ENCODE assay signal across 9 cellular contexts in the genomic region with DNA sequence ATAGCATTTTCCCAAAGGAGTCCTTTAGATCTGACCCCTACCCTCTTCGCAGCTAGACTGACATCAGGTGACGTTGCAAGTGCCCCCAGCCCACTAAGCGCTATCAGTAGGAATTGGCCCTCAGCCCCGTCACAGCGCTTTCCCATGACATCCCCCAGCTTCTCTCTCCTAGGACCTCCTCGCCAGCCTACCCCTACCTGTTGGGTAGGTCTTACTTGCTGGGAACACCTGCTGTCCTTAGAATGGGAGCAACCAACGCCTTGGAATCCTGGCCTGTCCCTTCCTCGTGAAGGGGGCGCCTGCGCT. TPM values are rescaled to one million over a fixed set of nuclear protein-coding genes. Genes with fewer than 3 reads are reported as not detected.
DNase-seq lines count a peak whose midpoint lies in the region; ATAC-seq and TF ChIP-seq lines count a peak whose summit lies in the region.
"Had no signal": no experiment of that assay in that cellular context is flagged by ENCODE, and none has a peak within 500 bp of the region (broad histone marks: within the 10 kb centered on the region; RNA-seq: fewer than 3 reads in every experiment).

No MANE protein-coding gene starts in this region.

- dilution Hi-C loops in IMR-90 (cut with HindIII; ENCODE audit: low sequenced_read_pairs, unreplicated experiment), result no loop called here

- no peak for ATAC-seq in IMR-90 (ENCODE audit: low read depth)
- no peak for ATAC-seq in GM18867 (IDR thresholded peaks at IDR 0.05; ENCODE audit: unreplicated experiment)
- no peak for ATAC-seq in HG02938 (IDR thresholded peaks at IDR 0.05; ENCODE audit: unreplicated experiment)
- ATAC-seq in GM18909 (IDR thresholded peaks at IDR 0.05; ENCODE audit: poor library complexity, unreplicated experiment), result no peak

- TF ChIP-seq CTCF in IMR-90 (conservative IDR thresholded peaks at IDR 0.05; ENCODE audit: low read depth, low read length) (no peak), neural crest cell (conservative IDR thresholded peaks at IDR 0.05) (no peak)

- in situ Hi-C loops in IMR-90 (cut with MboI; ENCODE audit: low sequenced_read_pairs), result no loop called here

- H2AK9ac ChIP-seq in IMR-90 (replicated peaks; ENCODE audit: low read depth, low read length, poor library complexity), result no peak overlapping the region

- H3K4me2 ChIP-seq in BLaER1 treated with 17β-estradiol and CSF1 and Interleukin-3, amounts not matched to agents 10 nM and 100 nM, result peak overlapping the region; percentile 90 to 99 (median 97)
- H3K4me2 ChIP-seq in IMR-90 (ENCODE audit: low read depth, low read length), result no peak overlapping the region

- H3K27ac ChIP-seq in BLaER1 treated with 17β-estradiol and CSF1 and Interleukin-3, amounts not matched to agents 10 nM and 100 nM, result no peak overlapping the region; a peak in 1 of 22 replicates
- no peak overlapping the region for H3K27ac ChIP-seq in IMR-90 (ENCODE audit: insufficient read depth, low read length)
- H3K27ac ChIP-seq in ectodermal cell (ENCODE audit: insufficient read depth, low read depth, low read length, poor library complexity, severe bottlenecking), result no peak overlapping the region

- no peaks in the 10 kb centered on the region for H3K36me3 ChIP-seq in BLaER1 treated with 17β-estradiol and CSF1 and Interleukin-3, amounts not matched to agents 10 nM and 100 nM
- H3K36me3 ChIP-seq in IMR-90 (ENCODE audit: control insufficient read depth, insufficient read depth, low read length) (no peaks in the 10 kb centered on the region), ectodermal cell (ENCODE audit: control insufficient read depth, insufficient read depth, low read length) (no peaks in the 10 kb centered on the region)

- H2BK15ac ChIP-seq in IMR-90 (ENCODE audit: low read depth, low read length), result no peak overlapping the region

- H2AFZ ChIP-seq in IMR-90 (replicated peaks; ENCODE audit: low read length, poor library complexity), result peak overlapping the region; percentile 73

- H3K27ac Mint-ChIP-seq in neural crest cell (ENCODE audit: unreplicated experiment), result no peak overlapping the region

- H2BK120ac ChIP-seq in IMR-90 (ENCODE audit: low read depth, low read length), result no peak overlapping the region

- peaks cover 24% of the 10 kb centered on the region for H3K4me1 Mint-ChIP-seq in neural crest cell

- H3K36me3 Mint-ChIP-seq in neural crest cell (ENCODE audit: low read depth), result no peaks in the 10 kb centered on the region

- H3K27me3 ChIP-seq in BLaER1 treated with 17β-estradiol and CSF1 and Interleukin-3, amounts not matched to agents 10 nM and 100 nM, result peaks cover 29 to 45% (median 36%) of the 10 kb centered on the region in 11 experiments; a peak in 20 of 22 replicates
- peaks cover 29% of the 10 kb centered on the region for H3K27me3 ChIP-seq in IMR-90 (ENCODE audit: control insufficient read depth, insufficient read depth, low read length)
- H3K27me3 ChIP-seq in ectodermal cell (ENCODE audit: control insufficient read depth, insufficient read depth, low read length, poor library complexity, severe bottlenecking), result peaks cover 49% of the 10 kb centered on the region

- peak overlapping the region in 9 of 11 experiments; percentile 70 to 80 (median 79); a peak in 13 of 22 replicates for H3K9ac ChIP-seq in BLaER1 treated with 17β-estradiol and CSF1 and Interleukin-3, amounts not matched to agents 10 nM and 100 nM
- H3K9ac ChIP-seq in IMR-90 (ENCODE audit: low read depth, low read length), result no peak overlapping the region

- no peak overlapping the region for H3K56ac ChIP-seq in IMR-90 (ENCODE audit: extremely low read depth, insufficient read depth, low read length)

- H3K4ac ChIP-seq in IMR-90 (ENCODE audit: low read depth, low read length), result no peak overlapping the region

- no peak for DNase-seq in IMR-90
- DNase-seq in neural crest cell (ENCODE audit: low read depth, low spot score), result no peak
- DNase-seq in NCI-H128 (lab: John Stamatoyannopoulos, UW; ENCODE audit: unreplicated experiment), result no peak
- DNase-seq: amniotic stem cell had no signal

- H3K23ac ChIP-seq in IMR-90 (ENCODE audit: low read depth, low read length), result no peak overlapping the region

- H3K18ac ChIP-seq in IMR-90 (ENCODE audit: low read depth, low read length), result no peak overlapping the region

- no peak overlapping the region for H4K8ac ChIP-seq in IMR-90 (ENCODE audit: low read depth in 2 of 2, low read length in 2 of 2)

- H3K9me3 Mint-ChIP-seq in neural crest cell, result no peaks in the 10 kb centered on the region

- POLR2A ChIA-PET in IMR-90 (lab: Charles Lee; ENCODE audit: unreplicated experiment), result no interaction called here

- H3K4me1 ChIP-seq in BLaER1 treated with 17β-estradiol and CSF1 and Interleukin-3, amounts not matched to agents 10 nM and 100 nM, result peaks cover 14 to 27% (median 22%) of the 10 kb centered on the region in 10 experiments
- H3K4me1 ChIP-seq in IMR-90 (ENCODE audit: control insufficient read depth, insufficient read depth, low read length), result no peaks in the 10 kb centered on the region
- peaks cover 5% of the 10 kb centered on the region for H3K4me1 ChIP-seq in ectodermal cell (ENCODE audit: control insufficient read depth, insufficient read depth, low read length)

- H3K4me3 ChIP-seq in BLaER1 treated with 17β-estradiol and CSF1 and Interleukin-3, amounts not matched to agents 10 nM and 100 nM, result peak overlapping the region; percentile 68 to 84 (median 77)
- H3K4me3 ChIP-seq in IMR-90 (ENCODE audit: insufficient read depth, low read depth, low read length), result no peak overlapping the region
- peak overlapping the region; percentile 56 for H3K4me3 ChIP-seq in ectodermal cell (ENCODE audit: insufficient read depth, low read depth, low read length)

- H3K4me3 Mint-ChIP-seq in neural crest cell, result peak overlapping the region; percentile 86

- H2BK5ac ChIP-seq in IMR-90 (ENCODE audit: low read depth, low read length, poor library complexity, severe bottlenecking), result no peak overlapping the region

- no peaks in the 10 kb centered on the region for H4K20me1 ChIP-seq in BLaER1 treated with 17β-estradiol and CSF1 and Interleukin-3, amounts not matched to agents 10 nM and 100 nM
- H4K20me1 ChIP-seq in IMR-90 (ENCODE audit: insufficient read depth, low read length), result no peaks in the 10 kb centered on the region

- H2AK5ac ChIP-seq in IMR-90 (ENCODE audit: low read depth, low read length), result no peak overlapping the region

- no peaks in the 10 kb centered on the region for H3K9me1 ChIP-seq in IMR-90 (ENCODE audit: insufficient read depth, low read length)

- H3K27me3 Mint-ChIP-seq in neural crest cell (ENCODE audit: low read depth), result peaks cover 73% of the 10 kb centered on the region

- H2BK20ac ChIP-seq in IMR-90 (ENCODE audit: low read depth, low read length), result no peak overlapping the region

- no peaks in the 10 kb centered on the region for H3K9me3 ChIP-seq in BLaER1 treated with 17β-estradiol and CSF1 and Interleukin-3, amounts not matched to agents 10 nM and 100 nM (replicated peaks in 1 of 11)
- H3K9me3 ChIP-seq in IMR-90 (ENCODE audit: control insufficient read depth, insufficient read depth, low read length), result no peaks in the 10 kb centered on the region
- no peaks in the 10 kb centered on the region for H3K9me3 ChIP-seq in ectodermal cell (ENCODE audit: control insufficient read depth, low read length)

- H4K5ac ChIP-seq in IMR-90 (ENCODE audit: low read depth, low read length), result no peak overlapping the region

- no peak for TF ChIP-seq RAD21 in IMR-90 (IDR thresholded peaks at IDR 0.05; ENCODE audit: low read length)

- CTCF ChIA-PET in IMR-90 (lab: Yijun Ruan, JAX), result no interaction called here

- H3K79me1 ChIP-seq in IMR-90 (ENCODE audit: low read depth in 1 of 2, low read length in 2 of 2), result no peaks in the 10 kb centered on the region

- intact Hi-C loops in IMR-90 (cut with micrococcal nuclease), result loop anchor here (10.0 kb wide), 1 partner anchor 320 kb away; no protein-coding TSS in a partner anchor

- 8% methylated on average over 4 of the region's 10 CpGs; no CpG with 5 or more reads in 1 of the 2 experiments for WGBS in IMR-90 (ENCODE audit: extremely low coverage in 2 of 2, insufficient read length in 1 of 2), 2 experiments
- WGBS in ectodermal cell, 2 experiments, result 7 to 8% methylated on average over 10 of the region's 10 CpGs

- H3K14ac ChIP-seq in IMR-90 (replicated peaks; ENCODE audit: low read depth, low read length), result no peak overlapping the region

- H4K91ac ChIP-seq in IMR-90 (ENCODE audit: insufficient read depth, low read depth, low read length), result no peak overlapping the region

- no peak for TF ChIP-seq POLR2A in IMR-90 (IDR thresholded peaks at IDR 0.05; ENCODE audit: low read depth, low read length)

- no TSS peak for BruUV-seq in IMR-90 (replicated peaks; lab: Mats Ljungman, UMichigan)

TF ChIP-seq in IMR-90, 13 proteins besides CTCF, POLR2A, EP300 and RAD21 (continues in another document):
- TF ChIP-seq CEBPB (IDR thresholded peaks at IDR 0.05; ENCODE audit: low read depth, low read length), result no peak
- TF ChIP-seq FOS (IDR thresholded peaks at IDR 0.05; ENCODE audit: low read depth, low read length), result no peak
- no peak for TF ChIP-seq SMC3 (IDR thresholded peaks at IDR 0.05; ENCODE audit: low read depth, low read length)
- no peak for TF ChIP-seq CHD1 (IDR thresholded peaks at IDR 0.05; ENCODE audit: low read depth, low read length)
- TF ChIP-seq MAZ (IDR thresholded peaks at IDR 0.05; ENCODE audit: borderline replicate concordance, low read depth, low read length), result no peak
- TF ChIP-seq, protein P1, sequence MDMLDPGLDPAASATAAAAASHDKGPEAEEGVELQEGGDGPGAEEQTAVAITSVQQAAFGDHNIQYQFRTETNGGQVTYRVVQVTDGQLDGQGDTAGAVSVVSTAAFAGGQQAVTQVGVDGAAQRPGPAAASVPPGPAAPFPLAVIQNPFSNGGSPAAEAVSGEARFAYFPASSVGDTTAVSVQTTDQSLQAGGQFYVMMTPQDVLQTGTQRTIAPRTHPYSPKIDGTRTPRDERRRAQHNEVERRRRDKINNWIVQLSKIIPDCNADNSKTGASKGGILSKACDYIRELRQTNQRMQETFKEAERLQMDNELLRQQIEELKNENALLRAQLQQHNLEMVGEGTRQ (IDR thresholded peaks at IDR 0.05; ENCODE audit: low read depth, low read length), result no peak
- TF ChIP-seq NFE2L2 (IDR thresholded peaks at IDR 0.05; ENCODE audit: low read depth, low read length), result no peak
- no peak for TF ChIP-seq MAFK (IDR thresholded peaks at IDR 0.05; ENCODE audit: low read depth, low read length)
- no peak for TF ChIP-seq MXI1 (IDR thresholded peaks at IDR 0.05; ENCODE audit: borderline replicate concordance, low read depth, low read length)
- no peak for TF ChIP-seq RFX5 (IDR thresholded peaks at IDR 0.05; ENCODE audit: low read depth, low read length)
- no peak for TF ChIP-seq RCOR1 (IDR thresholded peaks at IDR 0.05; ENCODE audit: insufficient replicate concordance, low read length)

RNA-seq across cellular contexts. Expression of a gene that starts 0.6 kb away (rescaled TPM):
- total RNA-seq in IMR-90 (2012; rRNA removed) (not detected in 2 replicates), neural crest cell (5.9 and 6.5 TPM in 2 replicates)
- polyA plus RNA-seq in IMR-90 (2012; rRNA removed), result not detected in 2 replicates
- not detected in 2 replicates for polyA plus RNA-seq in IMR-90 (2012; cell fraction: cytosol; rRNA removed)
- polyA plus RNA-seq in IMR-90 (2012; cell fraction: nucleus; rRNA removed; ENCODE audit: low replicate concordance), result not detected in 2 replicates
- polyA plus RNA-seq in ectodermal cell (2013, experiment 1 of 4), result 2.1 TPM
- 2.8 TPM for polyA plus RNA-seq in ectodermal cell (2013, experiment 2 of 4)
- 2.1 TPM for polyA plus RNA-seq in ectodermal cell (2013, experiment 3 of 4)
- 2.4 TPM for polyA plus RNA-seq in ectodermal cell (2013, experiment 4 of 4)
